8 cellular contexts compared by ENCODE assay signal in the genomic region with DNA sequence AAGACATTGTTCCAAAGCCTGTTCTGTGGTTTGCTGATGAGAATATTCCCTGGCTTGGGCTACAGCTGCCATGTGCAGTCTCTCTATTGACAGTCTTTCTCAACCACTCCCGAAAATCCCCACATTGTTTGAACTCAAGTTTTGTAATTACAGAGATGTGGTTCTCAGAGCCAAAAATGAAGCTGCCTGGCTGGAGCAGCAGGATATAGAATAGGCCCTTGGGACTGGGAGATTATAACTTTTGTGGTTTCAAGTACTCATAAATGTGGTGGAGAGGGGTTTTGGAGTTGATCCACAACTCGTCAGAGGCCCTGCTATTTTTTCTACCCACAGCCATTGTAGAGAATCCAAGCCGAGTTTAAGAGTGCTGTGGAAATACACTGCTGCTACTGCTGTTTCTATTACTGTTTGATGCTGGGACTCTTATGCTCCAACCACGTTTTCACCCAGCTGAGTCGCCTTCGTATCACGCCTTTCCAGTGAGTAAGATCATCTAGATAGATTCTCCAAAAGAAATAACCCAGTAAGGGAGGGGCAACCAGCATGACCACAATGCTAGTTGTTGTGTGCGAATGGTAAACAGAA. TPM values are rescaled to one million over a fixed set of nuclear protein-coding genes. Genes with fewer than 3 reads are reported as not detected.
DNase-seq lines count a peak whose midpoint lies in the region; ATAC-seq and TF ChIP-seq lines count a peak whose summit lies in the region.
"Had no signal": no experiment of that assay in that cellular context is flagged by ENCODE, and none has a peak within 500 bp of the region (broad histone marks: within the 10 kb centered on the region; RNA-seq: fewer than 3 reads in every experiment).

No MANE protein-coding gene starts in this region.

- H3K27me3 ChIP-seq in GM23248 (replicated peaks; ENCODE audit: insufficient read depth): no peaks in the 10 kb centered on the region
- H3K27me3 ChIP-seq in gastrocnemius medialis: no peaks in the 10 kb centered on the region

- ATAC-seq in gastrocnemius medialis (peak; percentile 30 to 58), omental fat pad (ENCODE audit: low FRiP score) (no peak)

- H3K4me1 ChIP-seq in GM23248 (ENCODE audit: insufficient read depth): peaks cover 60% of the 10 kb centered on the region
- no peaks in the 10 kb centered on the region for H3K4me1 ChIP-seq in gastrocnemius medialis

- no peak for TF ChIP-seq POLR2A in gastrocnemius medialis (IDR thresholded peaks at IDR 0.05)

- no peak for TF ChIP-seq CTCF in gastrocnemius medialis (IDR thresholded peaks at IDR 0.05 in 4 of 5, conservative IDR thresholded peaks at IDR 0.05 in 1 of 5)
- no peak for TF ChIP-seq CTCF in omental fat pad (IDR thresholded peaks at IDR 0.05)

- H3K9ac ChIP-seq in GM23248: peak overlapping the region; percentile 77

- no peaks in the 10 kb centered on the region for H3K9me3 ChIP-seq in GM23248 (ENCODE audit: low read depth)
- no peaks in the 10 kb centered on the region for H3K9me3 ChIP-seq in gastrocnemius medialis

- H3F3A ChIP-seq in GM23248 (ENCODE audit: insufficient read depth): peaks cover 49% of the 10 kb centered on the region

- H3K36me3 ChIP-seq in GM23248 (ENCODE audit: low read depth) (no peaks in the 10 kb centered on the region), gastrocnemius medialis (no peaks in the 10 kb centered on the region)

- no peaks in the 10 kb centered on the region for H3K79me2 ChIP-seq in GM23248 (ENCODE audit: insufficient read depth)

- H3K4me3 ChIP-seq in GM23248: peak overlapping the region; percentile 32; the same call in 1 of the 2 replicates
- H3K4me3 ChIP-seq in gastrocnemius medialis: no peak overlapping the region

- in situ Hi-C loops in GM23248 (cut with MboI) (no loop called here), gastrocnemius medialis (cut with MboI; ENCODE audit: low sequenced_read_pairs in 4 of 4) (no loop called here)

- intact Hi-C loops in gastrocnemius medialis (cut with DNase I; ENCODE audit: low total_unique reads): no loop called here

- H2AFZ ChIP-seq in GM23248: no peak overlapping the region

- H3K9me2 ChIP-seq in GM23248 (ENCODE audit: insufficient read depth): no peaks in the 10 kb centered on the region

- H3K27ac ChIP-seq in GM23248: peak overlapping the region; percentile 98
- H3K27ac ChIP-seq in gastrocnemius medialis: peak overlapping the region in 2 of 4 donors; percentile 27 to 33

- WGBS in GM23248 (ENCODE audit: low coverage in 1 of 2, low lambda C conversion rate in 2 of 2, missing lambda C conversion rate in 2 of 2), 2 experiments: 0 to 9% methylated on average over 7 to 8 of the region's 8 CpGs

- peak overlapping the region; percentile 59 for H3K4me2 ChIP-seq in GM23248 (ENCODE audit: unreplicated experiment)

- DNase-seq in GM23248 (peak; percentile 85), NCI-H2171 treated with DMSO at 0.1 percent for 48 hours (lab: John Stamatoyannopoulos, UW) (peak; percentile 91), dedifferentiated amniotic fluid mesenchymal stem cell (ENCODE audit: extremely low spot score) (peak; percentile 93), gastrocnemius medialis (no peak), cortex of kidney (lab: John Stamatoyannopoulos, UW) (no peak), omental fat pad (ENCODE audit: low spot score) (no peak), retina (no peak)
- DNase-seq: Karpas-422 had no signal

- no peaks in the 10 kb centered on the region for H4K20me1 ChIP-seq in GM23248 (ENCODE audit: insufficient read depth)

RNA-seq across cellular contexts. Expression of gene ATXN3L, which starts 57.1 kb away (rescaled TPM):
- not detected in 2 replicates for total RNA-seq in GM23248 (2014; rRNA removed; shearing (Covaris generic))
- polyA plus RNA-seq in GM23248 (2016; fragmentation: Nextera tagmentation; extraction: Ambion mirVana): not detected in 2 replicates
- total RNA-seq in gastrocnemius medialis (not detected), omental fat pad (not detected)

Comparison
In these comparisons a context has a peak if more than half of its experiments do, and no peak if none do; other contexts are left out.
1. DNase-seq: peak in GM23248 (single experiment), NCI-H2171 treated with DMSO at 0.1 percent for 48 hours (single experiment) and dedifferentiated amniotic fluid mesenchymal stem cell (single experiment); none in gastrocnemius medialis (0 of 2), cortex of kidney (single experiment), omental fat pad (single experiment) and retina (single experiment).